ENCODE assay signal across 8 cellular contexts in the genomic region with DNA sequence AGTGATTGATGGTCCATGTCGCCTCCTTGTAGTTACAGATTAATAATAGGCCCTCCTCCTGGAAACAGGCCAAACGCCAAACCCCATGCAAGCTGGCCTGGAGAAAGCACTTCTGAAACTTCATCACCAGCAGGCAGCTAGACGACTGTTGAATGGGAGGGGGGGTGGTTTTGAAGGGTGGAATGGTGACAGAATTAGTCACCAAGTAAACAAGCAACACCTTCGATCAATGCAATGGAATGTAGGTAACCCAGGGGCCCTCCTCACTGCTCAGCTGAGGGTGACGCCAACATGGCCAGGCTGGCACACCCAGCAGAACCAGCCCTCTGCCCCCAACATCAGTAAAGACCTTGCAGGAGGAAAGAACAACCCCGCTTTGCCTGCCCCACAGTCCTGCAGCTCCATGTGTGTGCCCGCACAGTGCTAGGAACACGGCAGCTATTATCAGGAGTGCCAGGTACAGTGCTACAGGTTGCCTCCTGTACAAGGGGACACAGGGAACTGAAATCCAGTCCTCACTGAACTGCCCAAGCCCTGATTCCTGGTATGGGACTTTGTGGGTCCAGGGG. TPM values are rescaled to one million over a fixed set of nuclear protein-coding genes. Genes with fewer than 3 reads are reported as not detected.
A peak's percentile ranks its signal among the peaks of the same experiment; 100 is the strongest.
DNase-seq lines count a peak whose midpoint lies in the region; ATAC-seq and TF ChIP-seq lines count a peak whose summit lies in the region.

No MANE protein-coding gene starts in this region.

- in situ Hi-C loops in astrocyte of the spinal cord (cut with HindIII; ENCODE audit: low sequenced_read_pairs): no loop called here

- DNase-seq in NCI-H345 (lab: John Stamatoyannopoulos, UW) (peak; percentile 3), NCI-H345 treated with DMSO at 0.1 percent for 48 hours (lab: John Stamatoyannopoulos, UW; ENCODE audit: unreplicated experiment) (no peak), astrocyte of the spinal cord (ENCODE audit: low read depth, low spot score) (peak; percentile 15), osteoblast (ENCODE audit: insufficient read length, low spot score, missing footprints) (peak; percentile 62), cortex of kidney (lab: John Stamatoyannopoulos, UW) (no peak), putamen (ENCODE audit: low spot score) (no peak), NCI-H146 (lab: John Stamatoyannopoulos, UW) (no peak)

- no peaks in the 10 kb centered on the region for H3K27me3 ChIP-seq in osteoblast (ENCODE audit: insufficient read depth, low read length)

- H3K36me3 ChIP-seq in osteoblast (ENCODE audit: insufficient read depth, low read length): no peaks in the 10 kb centered on the region

- H3K4me3 ChIP-seq in astrocyte of the spinal cord (ENCODE audit: low read depth, low read length) (no peak overlapping the region), osteoblast (ENCODE audit: insufficient read depth, low read length) (no peak overlapping the region)

- no peaks in the 10 kb centered on the region for H3K9me3 ChIP-seq in osteoblast (ENCODE audit: low read depth, low read length)

- TF ChIP-seq CTCF in astrocyte of the spinal cord (IDR thresholded peaks at IDR 0.05; ENCODE audit: low read depth, low read length): no peak
- no peak for TF ChIP-seq CTCF in osteoblast (IDR thresholded peaks at IDR 0.05; ENCODE audit: extremely low read depth, low read depth, low read length)

- H3K27ac ChIP-seq in osteoblast (ENCODE audit: low read depth, low read length): no peak overlapping the region

- no peaks in the 10 kb centered on the region for H3K79me2 ChIP-seq in osteoblast (ENCODE audit: insufficient read depth, low read length)

- H4K20me1 ChIP-seq in osteoblast (ENCODE audit: insufficient read depth, low read length): no peaks in the 10 kb centered on the region

- no peak overlapping the region for H3K4me2 ChIP-seq in osteoblast (ENCODE audit: insufficient read depth, low read length)

- H3K4me1 ChIP-seq in osteoblast (ENCODE audit: insufficient read depth, low read length): no peaks in the 10 kb centered on the region

- peak; percentile 65 for ATAC-seq in HG03457 (IDR thresholded peaks at IDR 0.05; ENCODE audit: unreplicated experiment)

- no peak overlapping the region for H2AFZ ChIP-seq in osteoblast (ENCODE audit: low read length)

RNA-seq across cellular contexts. Expression of gene BCAS1, which starts 2.7 kb away (rescaled TPM):
- total RNA-seq in osteoblast: under 0.01 TPM in 1 of 2 replicates, not detected in the other

Comparison
In these comparisons a context has a peak if more than half of its experiments do, and no peak if none do; other contexts are left out.
1. DNase-seq: peak in NCI-H345 (single experiment), astrocyte of the spinal cord (single experiment) and osteoblast (single experiment); none in NCI-H345 treated with DMSO at 0.1 percent for 48 hours (single experiment), cortex of kidney (single experiment), putamen (single experiment) and NCI-H146 (single experiment).